In the genomic region with DNA sequence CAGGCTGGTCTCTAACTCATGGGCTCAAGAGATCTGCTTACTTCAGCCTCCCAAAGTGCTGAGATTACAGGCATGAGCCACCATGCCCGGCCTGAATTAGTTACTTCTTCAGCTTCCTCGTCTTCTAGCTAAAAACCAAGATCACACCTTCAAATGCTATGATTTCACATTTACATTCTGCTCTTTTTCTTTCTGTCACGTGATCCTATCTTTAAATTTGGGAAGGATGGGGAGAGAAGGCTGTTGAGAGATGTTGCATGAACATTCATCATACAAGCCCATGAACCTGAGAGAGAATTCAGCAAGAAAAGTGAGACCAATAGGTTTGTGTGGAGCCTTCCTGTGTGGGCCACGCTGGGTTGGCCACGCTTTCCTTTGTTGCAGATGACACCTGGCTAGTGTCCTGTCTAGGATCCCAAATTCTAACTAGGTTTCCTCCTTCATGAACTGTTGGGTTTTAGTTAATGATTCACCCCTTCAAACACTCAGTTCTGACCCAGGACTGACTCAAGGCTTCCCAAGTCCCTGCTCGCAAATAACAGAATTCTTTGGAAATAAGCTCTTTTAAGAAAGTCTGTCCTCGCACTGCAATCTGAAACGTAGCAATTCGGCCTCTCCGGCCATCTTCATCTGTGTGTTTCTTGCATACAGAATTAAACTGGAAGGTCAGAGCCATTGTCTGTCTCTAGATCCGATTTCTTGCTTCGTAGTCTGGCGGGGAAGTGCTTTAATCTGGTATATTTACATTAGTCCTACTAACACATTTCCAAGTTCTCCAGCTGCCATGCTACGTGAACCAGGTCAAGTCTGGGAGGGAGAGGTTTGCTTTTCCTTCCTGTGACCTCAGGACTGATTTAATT, we compare ENCODE assay signal across 12 cellular contexts. TPM values are rescaled to one million over a fixed set of nuclear protein-coding genes. Genes with fewer than 3 reads are reported as not detected.
DNase-seq lines count a peak whose midpoint lies in the region; ATAC-seq, FAIRE-seq and TF ChIP-seq lines count a peak whose summit lies in the region.
"Had no signal": no experiment of that assay in that cellular context is flagged by ENCODE, and none has a peak within 500 bp of the region (broad histone marks: within the 10 kb centered on the region; RNA-seq: fewer than 3 reads in every experiment).

No MANE protein-coding gene starts in this region.

- no TSS peak for BruUV-seq in GM12878 (replicated peaks; lab: Mats Ljungman, UMichigan)

- H3K79me2 ChIP-seq in GM12878 (ENCODE audit: control insufficient read depth, insufficient read depth, low read length) = no peaks in the 10 kb centered on the region

- intact Hi-C loops in GM12878 (cut with micrococcal nuclease; ENCODE audit: unreplicated experiment) = loop anchor here (1.0 to 10.0 kb wide), 6 partner anchors 236 to 1078 kb away; no protein-coding TSS in a partner anchor

- no peaks in the 10 kb centered on the region for H3K9me3 ChIP-seq in GM12878 (replicated peaks; ENCODE audit: control insufficient read depth, insufficient read depth, low read length)

- H3K27ac Mint-ChIP-seq in immature natural killer cell = no peak overlapping the region
- H3K27ac Mint-ChIP-seq: activated CD8-positive, alpha-beta T cell treated with anti-CD3 and anti-CD28 coated beads for 36 hours had no signal

- TF ChIP-seq CTCF in GM12878 (IDR thresholded peaks at IDR 0.05 in 2 of 3, conservative IDR thresholded peaks at IDR 0.05 in 1 of 3; ENCODE audit: control insufficient read depth in 2 of 3, extremely low read depth in 1 of 3, insufficient read depth in 1 of 3, low read depth in 3 of 3, low read length in 3 of 3) = no peak

- FAIRE-seq in GM12878 (lab: Jason Lieb, UNC) = no peak
- FAIRE-seq: GM18507 had no signal

- no peaks in the 10 kb centered on the region for H3K9me3 Mint-ChIP-seq in immature natural killer cell
- H3K9me3 Mint-ChIP-seq: activated CD8-positive, alpha-beta T cell treated with anti-CD3 and anti-CD28 coated beads for 36 hours had no signal

- H3K4me3 ChIP-seq in GM12878 = no peak overlapping the region
- H3K4me3 ChIP-seq: SK-N-MC, skin epidermis had no signal

- no peak for TF ChIP-seq EP300 in GM12878 (IDR thresholded peaks at IDR 0.05; ENCODE audit: borderline replicate concordance in 1 of 2, control insufficient read depth in 1 of 2, low read depth in 2 of 2, low read length in 2 of 2)

- H3K4me2 ChIP-seq in GM12878 (ENCODE audit: control insufficient read depth, insufficient read depth) = no peak overlapping the region

- no peaks in the 10 kb centered on the region for H3K36me3 Mint-ChIP-seq in immature natural killer cell

- H2AFZ ChIP-seq in GM12878 (ENCODE audit: control insufficient read depth, low read depth, low read length) = no peak overlapping the region

- H3K36me3 ChIP-seq in GM12878 (ENCODE audit: control insufficient read depth in 2 of 2, insufficient read depth in 2 of 2, low read length in 1 of 2) = no peaks in the 10 kb centered on the region

- H3K27ac ChIP-seq in GM12878 (ENCODE audit: control insufficient read depth, insufficient read depth) = no peak overlapping the region
- H3K27ac ChIP-seq: SK-N-MC had no signal

- RAD21 ChIA-PET in GM12878 (lab: Charles Lee; ENCODE audit: unreplicated experiment) = interaction anchor here (0.6 to 3.8 kb wide), 13 partner anchors 119 to 785 kb away, joined by 3 to 34 read pairs (median 4); a partner anchor contains a TSS

- H3K27me3 Mint-ChIP-seq in immature natural killer cell (ENCODE audit: low read depth in 3 of 3) = peaks cover 2 to 13% (median 2%) of the 10 kb centered on the region in 3 donors
- H3K27me3 Mint-ChIP-seq: activated CD8-positive, alpha-beta T cell treated with anti-CD3 and anti-CD28 coated beads for 36 hours had no signal

- H3K4me3 Mint-ChIP-seq in immature natural killer cell = no peak overlapping the region
- H3K4me3 Mint-ChIP-seq: activated CD8-positive, alpha-beta T cell treated with anti-CD3 and anti-CD28 coated beads for 36 hours had no signal

- 87% methylated on average over 14 of the region's 14 CpGs for WGBS in GM12878 (ENCODE audit: insufficient coverage, insufficient replicate concordance, low lambda C conversion rate, missing lambda C conversion rate)

- ATAC-seq in HG02642 (IDR thresholded peaks at IDR 0.05; ENCODE audit: poor library complexity, unreplicated experiment) (peak; percentile 10), GM12878 (no peak), HG03520 (IDR thresholded peaks at IDR 0.05; ENCODE audit: unreplicated experiment) (no peak), GM19467 (IDR thresholded peaks at IDR 0.05; ENCODE audit: unreplicated experiment) (no peak)

- no peak for TF ChIP-seq POLR2A in GM12878 (IDR thresholded peaks at IDR 0.05; ENCODE audit: low read depth, low read length)

- SMC1A ChIA-PET in GM12878 (lab: Charles Lee; ENCODE audit: uncharacterized antibody, unreplicated experiment) = interaction anchor here (0.7 to 3.3 kb wide), 36 partner anchors 11 to 681 kb away, joined by 3 to 24 read pairs (median 3); no protein-coding TSS in a partner anchor

- TF ChIP-seq RAD21 in GM12878 (IDR thresholded peaks at IDR 0.05; ENCODE audit: insufficient read depth, low read depth, low read length) = no peak

- in situ Hi-C loops in GM12878 (cut with MboI) = loop anchor here (5.0 kb wide), 4 partner anchors 330 to 780 kb away; no protein-coding TSS in a partner anchor

- no peaks in the 10 kb centered on the region for H3K4me1 ChIP-seq in GM12878 (ENCODE audit: control insufficient read depth, insufficient read depth, low read length)

- no peaks in the 10 kb centered on the region for H4K20me1 ChIP-seq in GM12878 (ENCODE audit: control insufficient read depth, insufficient read depth)

- no peak overlapping the region for H3K9ac ChIP-seq in GM12878 (ENCODE audit: control insufficient read depth, insufficient read depth, low read length)

- CTCF ChIA-PET in GM12878 (lab: Yijun Ruan, JAX) = interaction anchor here (0.8 to 3.6 kb wide), 28 partner anchors 13 to 916 kb away, joined by 3 to 44 read pairs (median 4); no protein-coding TSS in a partner anchor

- no peak for DNase-seq in GM12878 (ENCODE audit: low read depth, low spot score)
- DNase-seq in iris pigment epithelial cell (ENCODE audit: low read depth) = peak; percentile 53
- DNase-seq in renal cortical epithelial cell (ENCODE audit: low read depth) = peak; percentile 77
- no peak for DNase-seq in activated gamma-delta T cell treated with Interleukin-2 at 50 U/mL for 16 hours
- DNase-seq in immature natural killer cell = no peak

- H3K4me1 Mint-ChIP-seq in immature natural killer cell = peaks cover 24 to 31% of the 10 kb centered on the region in 2 donors

- POLR2A ChIA-PET in GM12878 (lab: Charles Lee) = interaction anchor here (0.8 to 1.0 kb wide), 2 partner anchors 31 to 672 kb away, joined by 3 read pairs; no protein-coding TSS in a partner anchor

- no peaks in the 10 kb centered on the region for H3K27me3 ChIP-seq in GM12878 (replicated peaks in 1 of 2; ENCODE audit: control insufficient read depth in 2 of 2, insufficient read depth in 2 of 2, low read length in 1 of 2)

RNA-seq across cellular contexts. Expression of a gene that starts 57.2 kb away (rescaled TPM):
- 160 and 164 TPM in 2 replicates for total RNA-seq in GM12878 (2013; cell fraction: nucleolus; rRNA removed)
- total RNA-seq in GM12878 (2014; rRNA removed) (40.4 and 40.8 TPM in 2 replicates), GM12878 (2014; rRNA removed; fragmentation: Illumina TruSeq; extraction: Trizol) (35.7 and 36.0 TPM in 2 replicates), GM12878 (2021) (66.8 and 69.7 TPM in 2 replicates), renal cortical epithelial cell (41.3 and 68.4 TPM in 2 replicates)
- 13.7 TPM for polyA plus RNA-seq in GM12878 (2011; ENCODE audit: low read depth)
- polyA plus RNA-seq in GM12878 (2011; rRNA removed) (58.1 and 76.9 TPM in 2 replicates), GM12878 (2014; fragmentation: Illumina TruSeq; extraction: Trizol) (63.5 and 76.6 TPM in 2 replicates), GM12878 (2014; fragmentation: Nextera tagmentation; extraction: Ambion mirVana) (10 to 100 TPM; 13.4 to 22.2 TPM), GM12878 (2014; rRNA removed) (33.2 and 35.5 TPM in 2 replicates), GM12878 (2016; fragmentation: Nextera tagmentation; extraction: Ambion mirVana) (10 to 100 TPM; 38.6 to 44.2 TPM), immature natural killer cell (10 to 100 TPM; 48.7 to 64.8 (median 59.4) TPM)
- 46.3 and 65.0 TPM in 2 replicates for polyA plus RNA-seq in GM12878 (2011; cell fraction: cytosol; rRNA removed)
- 37.1 and 53.4 TPM in 2 replicates for polyA plus RNA-seq in GM12878 (2011; cell fraction: nucleus; rRNA removed)
- polyA plus RNA-seq in GM12878 (2012) = 22.2 and 23.7 TPM in 2 replicates
- polyA minus RNA-seq in GM12878 (2011; rRNA and poly(A)+ RNA removed) = 131 and 175 TPM in 2 replicates
- polyA minus RNA-seq in GM12878 (2011; cell fraction: cytosol; rRNA and poly(A)+ RNA removed) = 35.4 and 42.6 TPM in 2 replicates
- 56.5 and 67.9 TPM in 2 replicates for polyA minus RNA-seq in GM12878 (2011; cell fraction: nucleus; rRNA and poly(A)+ RNA removed)

Comparison
In these comparisons a context has a peak if more than half of its experiments do, and no peak if none do; other contexts are left out.
1. DNase-seq: peak in iris pigment epithelial cell (single experiment) and renal cortical epithelial cell (single experiment); none in GM12878 (single experiment), activated gamma-delta T cell treated with Interleukin-2 at 50 U/mL for 16 hours (single experiment) and immature natural killer cell (0 of 3).